In genomic region chr10:103915794-103916193, GRCh38 we compare ENCODE assay signal across 11 cellular contexts. TPM values are rescaled to one million over a fixed set of nuclear protein-coding genes. Genes with fewer than 3 reads are reported as not detected.
DNase-seq lines count a peak whose midpoint lies in the region; ATAC-seq, FAIRE-seq and TF ChIP-seq lines count a peak whose summit lies in the region.
"Had no signal": no experiment of that assay in that cellular context is flagged by ENCODE, and none has a peak within 500 bp of the region (broad histone marks: within the 10 kb centered on the region; RNA-seq: fewer than 3 reads in every experiment).

No MANE protein-coding gene starts in this region.

- no peak overlapping the region; the same call in 1 of the 2 replicates for H2AFZ ChIP-seq in GM23248

- peaks cover 8% of the 10 kb centered on the region for H3K36me3 Mint-ChIP-seq in activated naive CD8-positive, alpha-beta T cell

- no peaks in the 10 kb centered on the region for H3K9me3 ChIP-seq in GM23248 (ENCODE audit: low read depth)
- H3K9me3 ChIP-seq in lung (ENCODE audit: control insufficient read depth in 2 of 2, insufficient read depth in 1 of 2, low read length in 1 of 2): no peaks in the 10 kb centered on the region

- H3K27me3 ChIP-seq in GM23248 (replicated peaks; ENCODE audit: insufficient read depth) (no peaks in the 10 kb centered on the region), lung (ENCODE audit: control insufficient read depth, insufficient read depth) (no peaks in the 10 kb centered on the region)

- H3K79me2 ChIP-seq in GM23248 (ENCODE audit: insufficient read depth): peaks cover 38% of the 10 kb centered on the region

- no peak for ATAC-seq in lung (ENCODE audit: insufficient read depth, low FRiP score)

- H3K27ac ChIP-seq in GM23248 (no peak overlapping the region), lung (ENCODE audit: low read depth in 1 of 2, low read length in 1 of 2) (peak overlapping the region; percentile 17 to 94)
- H3K27ac ChIP-seq: KMS-11 had no signal

- FAIRE-seq in urothelium cell line (lab: Jason Lieb, UNC): no peak
- FAIRE-seq: G401.6 had no signal

- H3K27me3 Mint-ChIP-seq in activated naive CD8-positive, alpha-beta T cell: no peaks in the 10 kb centered on the region

- no peaks in the 10 kb centered on the region for H3K9me2 ChIP-seq in GM23248 (ENCODE audit: insufficient read depth)

- H3K9me3 Mint-ChIP-seq in activated naive CD8-positive, alpha-beta T cell (ENCODE audit: low read depth): peaks cover 7% of the 10 kb centered on the region

- H3F3A ChIP-seq in GM23248 (ENCODE audit: insufficient read depth): peaks cover 12% of the 10 kb centered on the region; the same call in 1 of the 2 replicates

- in situ Hi-C loops in GM23248 (cut with MboI): no loop called here

- H3K9ac ChIP-seq in GM23248: 0 out of 2 replicates have a peak overlapping the region, but pooled peaks have one; percentile 81
- H3K9ac ChIP-seq: KMS-11 had no signal

- H3K4me3 ChIP-seq in GM23248 (peak overlapping the region; percentile 75), lung (no peak overlapping the region)

- 87 to 88% methylated on average over 6 of the region's 6 CpGs for WGBS in GM23248 (ENCODE audit: low coverage in 1 of 2, low lambda C conversion rate in 2 of 2, missing lambda C conversion rate in 2 of 2), 2 experiments
- 24 to 32% methylated on average over 6 of the region's 6 CpGs for WGBS in lung, 2 donors

- H3K4me1 ChIP-seq in GM23248 (ENCODE audit: insufficient read depth) (peaks cover 24% of the 10 kb centered on the region), lung (ENCODE audit: control insufficient read depth in 2 of 2, insufficient read depth in 2 of 2, low read length in 2 of 2) (peaks cover 13 to 18% of the 10 kb centered on the region in 2 donors)

- peaks cover 63% of the 10 kb centered on the region for H3K4me1 Mint-ChIP-seq in activated naive CD8-positive, alpha-beta T cell (ENCODE audit: low read depth)

- peak overlapping the region; percentile 98 for H3K27ac Mint-ChIP-seq in activated naive CD8-positive, alpha-beta T cell

- DNase-seq in A172 (ENCODE audit: low spot score) (peak; percentile 39), GM23248 (no peak), lung (ENCODE audit: low spot score) (no peak), urothelium cell line (ENCODE audit: low spot score) (no peak), NCI-H1436 (lab: John Stamatoyannopoulos, UW) (no peak), T-helper 9 cell (no peak), DMS53 (lab: John Stamatoyannopoulos, UW) (no peak)
- DNase-seq: aorta had no signal

- peak overlapping the region; percentile 71 for H3K4me2 ChIP-seq in GM23248 (ENCODE audit: unreplicated experiment)

- H3K36me3 ChIP-seq in GM23248 (ENCODE audit: low read depth) (no peaks in the 10 kb centered on the region), lung (ENCODE audit: control insufficient read depth in 2 of 2, insufficient read depth in 2 of 2, low read length in 2 of 2) (peaks cover 0 to 2% of the 10 kb centered on the region in 2 donors)

- H4K20me1 ChIP-seq in GM23248 (ENCODE audit: insufficient read depth): no peaks in the 10 kb centered on the region

- TF ChIP-seq CTCF in lung (IDR thresholded peaks at IDR 0.05; ENCODE audit: control extremely low read depth, extremely low read depth): no peak

- H3K4me3 Mint-ChIP-seq in activated naive CD8-positive, alpha-beta T cell: peak overlapping the region; percentile 98

RNA-seq across cellular contexts. Expression of gene STN1, which starts 2.2 kb away (rescaled TPM):
- total RNA-seq in A172 (2014; rRNA removed; shearing (Covaris generic)): 33.1 and 43.8 TPM in 2 replicates
- total RNA-seq in GM23248 (2014; rRNA removed; shearing (Covaris generic)): 20.5 and 23.5 TPM in 2 replicates
- polyA plus RNA-seq in GM23248 (2016; fragmentation: Nextera tagmentation; extraction: Ambion mirVana): 20.8 and 21.6 TPM in 2 replicates
- 10 to 100 TPM; 41.6 to 43.8 TPM for total RNA-seq in lung
- 10 to 100 TPM; 26.5 to 36.5 TPM for polyA plus RNA-seq in lung

RNA-seq across cellular contexts. Expression of gene SLK, which starts 51.1 kb away (rescaled TPM):
- 47.9 and 61.5 TPM in 2 replicates for total RNA-seq in A172 (2014; rRNA removed; shearing (Covaris generic))
- 37.1 and 37.3 TPM in 2 replicates for total RNA-seq in GM23248 (2014; rRNA removed; shearing (Covaris generic))
- polyA plus RNA-seq in GM23248 (2016; fragmentation: Nextera tagmentation; extraction: Ambion mirVana) (6.6 and 6.8 TPM in 2 replicates), lung (10 to 100 TPM; 13.3 to 21.0 TPM)
- total RNA-seq in lung: 10 to 100 TPM; 41.5 to 86.4 TPM
